30 cellular contexts compared by ENCODE assay signal in genomic region chr11:78083036-78083435, GRCh38. TPM values are rescaled to one million over a fixed set of nuclear protein-coding genes. Genes with fewer than 3 reads are reported as not detected.
"Had no signal": no experiment of that assay in that cellular context is flagged by ENCODE, and none has a peak within 500 bp of the region (broad histone marks: within the 10 kb centered on the region; RNA-seq: fewer than 3 reads in every experiment).

No MANE protein-coding gene starts in this region.

- ATAC-seq: activated CD8-positive, alpha-beta T cell treated with anti-CD3 and anti-CD28 coated beads, Interleukin-2, amount 10 ng/mL, durations not matched to agents 7 days and 5 days; activated naive CD8-positive, alpha-beta T cell treated with anti-CD3 and anti-CD28 coated beads, Interleukin-2, amount 50 U/mL, for 24 hours; effector memory CD8-positive, alpha-beta T cell; esophagus mucosa; gastrocnemius medialis; heart right ventricle; left cardiac atrium; mucosa of descending colon; naive thymus-derived CD4-positive, alpha-beta T cell; stimulated activated naive CD8-positive, alpha-beta T cell treated with anti-CD3 and anti-CD28 coated beads, Interleukin-15, Interleukin-2, amounts not matched to agents 100 U/mL and 50 U/mL, for 24 hours; T-cell had no signal

- H3K27me3 Mint-ChIP-seq: activated naive CD8-positive, alpha-beta T cell treated with anti-CD3 and anti-CD28 coated beads, Interleukin-2, amount 50 U/mL, for 24 hours; central memory CD8-positive, alpha-beta T cell; effector memory CD8-positive, alpha-beta T cell; naive thymus-derived CD4-positive, alpha-beta T cell; T-cell had no signal

- H3K27ac Mint-ChIP-seq: activated CD8-positive, alpha-beta T cell treated with anti-CD3 and anti-CD28 coated beads, Interleukin-2, amount 10 ng/mL, durations not matched to agents 7 days and 5 days; activated T-helper 1 cell treated with anti-CD3 and anti-CD28 coated beads, Interleukin-12 subunit alpha, Interleukin-12 subunit beta, Interleukin-2, Interleukin-4 antibody, amounts not matched to agents 30 ng/mL and 10 ng/mL and 1 ng/mL, durations not matched to agents 14 hours and 24 hours and 36 hours; progenitor cell of endocrine pancreas; T-cell; T-helper 2 cell treated with Interferon-gamma antibody and Interleukin-4, amounts not matched to agents 5 μg/mL and 100 μg/mL, for 36 hours had no signal

- H3K4me3 ChIP-seq: colonic mucosa, dorsolateral prefrontal cortex, gastrocnemius medialis, mucosa of descending colon, tibial artery, vagina had no signal

- H3K9me3 ChIP-seq: colonic mucosa, gastrocnemius medialis, heart right ventricle, mucosa of descending colon, tibial artery, vagina had no signal

- H3K4me1 ChIP-seq: colonic mucosa had no signal

- H3K36me3 ChIP-seq: colonic mucosa, gastrocnemius medialis, heart right ventricle, tibial artery, vagina had no signal

- H3K9me3 Mint-ChIP-seq: activated naive CD8-positive, alpha-beta T cell treated with anti-CD3 and anti-CD28 coated beads, Interleukin-2, amount 50 U/mL, for 24 hours; activated T-helper 1 cell treated with anti-CD3 and anti-CD28 coated beads, Interleukin-12 subunit alpha, Interleukin-12 subunit beta, Interleukin-2, Interleukin-4 antibody, amounts not matched to agents 30 ng/mL and 10 ng/mL and 1 ng/mL, durations not matched to agents 14 hours and 24 hours and 36 hours; central memory CD8-positive, alpha-beta T cell; effector memory CD8-positive, alpha-beta T cell; T-cell; T-helper 2 cell treated with Interferon-gamma antibody and Interleukin-4, amounts not matched to agents 5 μg/mL and 100 μg/mL, for 36 hours had no signal

- H3K4me3 Mint-ChIP-seq: activated CD8-positive, alpha-beta T cell treated with anti-CD3 and anti-CD28 coated beads, Interleukin-2, amount 10 ng/mL, durations not matched to agents 7 days and 5 days; activated naive CD8-positive, alpha-beta T cell treated with anti-CD3 and anti-CD28 coated beads, Interleukin-2, amount 50 U/mL, for 24 hours; central memory CD8-positive, alpha-beta T cell; effector memory CD8-positive, alpha-beta T cell; T-cell; T-helper 2 cell treated with Interferon-gamma antibody and Interleukin-4, amounts not matched to agents 5 μg/mL and 100 μg/mL, for 36 hours had no signal

- H3K27ac ChIP-seq: colonic mucosa, dorsolateral prefrontal cortex, gastrocnemius medialis, tibial artery, vagina, WERI-Rb-1 had no signal

- DNase-seq: activated CD4-positive, alpha-beta T cell treated with anti-CD3 and anti-CD28 coated beads, Interleukin-2, amount 50 U/mL, for 1 hour; activated CD4-positive, CD25-positive, alpha-beta regulatory T cell treated with anti-CD3 and anti-CD28 coated beads, Interleukin-2, amount 50 U/mL, for 72 hours; activated CD8-positive, alpha-beta T cell treated with anti-CD3 and anti-CD28 coated beads, Interleukin-2, amount 10 ng/mL, durations not matched to agents 7 days and 5 days; activated gamma-delta T cell; activated naive CD4-positive, alpha-beta T cell treated with anti-CD3 and anti-CD28 coated beads, Interleukin-2, amount 50 U/mL, for 16 hours; activated naive CD8-positive, alpha-beta T cell treated with anti-CD3 and anti-CD28 coated beads, Interleukin-2, amount 50 U/mL, for 24 hours; colonic mucosa; dorsolateral prefrontal cortex; effector memory CD8-positive, alpha-beta T cell; gastrocnemius medialis; heart right ventricle; islet precursor cell; left cardiac atrium; mesenchymal stem cell; mucosa of descending colon; naive thymus-derived CD4-positive, alpha-beta T cell; stimulated activated CD4-positive, alpha-beta T cell treated with anti-CD3 and anti-CD28 coated beads, Interleukin-12 subunit alpha, Interleukin-12 subunit beta, amount 100 ng/mL, for 4 hours; stimulated activated CD4-positive, alpha-beta T cell treated with anti-CD3 and anti-CD28 coated beads, Interleukin-4, amount 100 ng/mL, for 4 hours; stimulated activated naive CD8-positive, alpha-beta T cell treated with anti-CD3 and anti-CD28 coated beads, Interleukin-15, Interleukin-2, amounts not matched to agents 100 U/mL and 50 U/mL, for 24 hours; T-cell; tibial artery; WERI-Rb-1 had no signal

- H3K36me3 Mint-ChIP-seq: T-cell had no signal

- H3K27me3 ChIP-seq: colonic mucosa, dorsolateral prefrontal cortex, gastrocnemius medialis, heart right ventricle, tibial artery, vagina had no signal

RNA-seq across cellular contexts. Expression of gene THRSP, which starts 19.4 kb away (rescaled TPM):
- total RNA-seq: activated CD8-positive, alpha-beta T cell treated with anti-CD3 and anti-CD28 coated beads, Interleukin-2, amount 10 ng/mL, durations not matched to agents 7 days and 5 days; activated T-helper 1 cell treated with anti-CD3 and anti-CD28 coated beads, Interleukin-12 subunit alpha, Interleukin-12 subunit beta, Interleukin-2, Interleukin-4 antibody, amounts not matched to agents 30 ng/mL and 10 ng/mL and 1 ng/mL, durations not matched to agents 14 hours and 24 hours and 36 hours; endothelial cell of umbilical vein; esophagus mucosa; naive thymus-derived CD4-positive, alpha-beta T cell; osteoblast; progenitor cell of endocrine pancreas; T-cell; vagina had no signal
- polyA plus RNA-seq: endothelial cell of umbilical vein; naive thymus-derived CD4-positive, alpha-beta T cell had no signal
